In the genomic region with DNA sequence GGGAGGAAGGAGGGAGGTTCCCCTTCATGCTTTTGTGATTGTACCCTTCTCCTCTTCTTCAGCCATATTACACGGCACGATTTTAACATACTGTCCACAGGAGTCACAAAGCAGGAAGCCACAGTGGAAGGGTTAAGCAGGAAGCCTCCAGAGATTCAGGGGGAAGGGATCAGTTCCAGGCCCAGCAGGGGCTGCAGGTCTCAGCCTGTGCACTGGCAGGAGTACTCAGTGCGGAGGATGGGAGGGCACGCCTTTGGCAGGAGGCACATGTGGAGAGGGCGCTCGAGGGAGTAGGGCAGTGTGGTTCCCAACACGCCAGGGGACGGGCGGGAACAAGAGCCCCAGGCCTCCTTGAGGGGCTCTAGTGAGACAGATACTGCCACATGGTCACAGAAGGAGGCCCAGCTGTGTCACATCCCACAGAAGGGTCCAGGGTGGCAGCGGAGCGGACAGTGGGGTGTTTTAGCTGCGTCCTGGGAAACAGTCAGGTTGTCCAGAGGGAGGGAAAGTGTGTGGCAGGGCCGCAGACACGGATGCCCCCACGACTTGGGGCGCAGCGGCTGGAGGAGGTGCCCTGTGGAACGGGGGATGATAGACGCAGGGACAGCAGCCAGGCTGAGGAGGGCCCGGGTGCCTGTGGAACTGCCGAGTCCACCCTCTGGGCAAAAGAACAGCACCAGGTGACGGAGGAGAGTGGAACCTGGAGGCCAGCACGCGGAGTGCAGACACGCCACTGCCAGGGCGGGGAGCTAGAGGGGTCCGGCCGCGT, we compare ENCODE assay signal across 1 cellular context.
TF ChIP-seq lines count a peak whose summit lies in the region.

No MANE protein-coding gene starts in this region.

TF ChIP-seq in GM12878, 131 proteins besides CTCF, POLR2A, EP300 and RAD21 (continued from another document):
- TF ChIP-seq MEF2A (IDR thresholded peaks at IDR 0.05; ENCODE audit: insufficient read depth, low read depth, low read length) (no peak), MTA2 (IDR thresholded peaks at IDR 0.05; ENCODE audit: low read depth) (no peak), TCF12 (IDR thresholded peaks at IDR 0.05; ENCODE audit: low read depth, low read length) (no peak), NRF1 (conservative IDR thresholded peaks at IDR 0.05; ENCODE audit: low read depth, low read length) (no peak), ZNF274 (IDR thresholded peaks at IDR 0.05; ENCODE audit: insufficient read depth, insufficient read length) (no peak), GABPA (IDR thresholded peaks at IDR 0.05; ENCODE audit: low read depth) (no peak), TCF7 (IDR thresholded peaks at IDR 0.05; ENCODE audit: borderline replicate concordance) (no peak)
- TF ChIP-seq, protein P1, sequence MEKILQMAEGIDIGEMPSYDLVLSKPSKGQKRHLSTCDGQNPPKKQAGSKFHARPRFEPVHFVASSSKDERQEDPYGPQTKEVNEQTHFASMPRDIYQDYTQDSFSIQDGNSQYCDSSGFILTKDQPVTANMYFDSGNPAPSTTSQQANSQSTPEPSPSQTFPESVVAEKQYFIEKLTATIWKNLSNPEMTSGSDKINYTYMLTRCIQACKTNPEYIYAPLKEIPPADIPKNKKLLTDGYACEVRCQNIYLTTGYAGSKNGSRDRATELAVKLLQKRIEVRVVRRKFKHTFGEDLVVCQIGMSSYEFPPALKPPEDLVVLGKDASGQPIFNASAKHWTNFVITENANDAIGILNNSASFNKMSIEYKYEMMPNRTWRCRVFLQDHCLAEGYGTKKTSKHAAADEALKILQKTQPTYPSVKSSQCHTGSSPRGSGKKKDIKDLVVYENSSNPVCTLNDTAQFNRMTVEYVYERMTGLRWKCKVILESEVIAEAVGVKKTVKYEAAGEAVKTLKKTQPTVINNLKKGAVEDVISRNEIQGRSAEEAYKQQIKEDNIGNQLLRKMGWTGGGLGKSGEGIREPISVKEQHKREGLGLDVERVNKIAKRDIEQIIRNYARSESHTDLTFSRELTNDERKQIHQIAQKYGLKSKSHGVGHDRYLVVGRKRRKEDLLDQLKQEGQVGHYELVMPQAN (conservative IDR thresholded peaks at IDR 0.05) = no peak
- TF ChIP-seq, protein P2, sequence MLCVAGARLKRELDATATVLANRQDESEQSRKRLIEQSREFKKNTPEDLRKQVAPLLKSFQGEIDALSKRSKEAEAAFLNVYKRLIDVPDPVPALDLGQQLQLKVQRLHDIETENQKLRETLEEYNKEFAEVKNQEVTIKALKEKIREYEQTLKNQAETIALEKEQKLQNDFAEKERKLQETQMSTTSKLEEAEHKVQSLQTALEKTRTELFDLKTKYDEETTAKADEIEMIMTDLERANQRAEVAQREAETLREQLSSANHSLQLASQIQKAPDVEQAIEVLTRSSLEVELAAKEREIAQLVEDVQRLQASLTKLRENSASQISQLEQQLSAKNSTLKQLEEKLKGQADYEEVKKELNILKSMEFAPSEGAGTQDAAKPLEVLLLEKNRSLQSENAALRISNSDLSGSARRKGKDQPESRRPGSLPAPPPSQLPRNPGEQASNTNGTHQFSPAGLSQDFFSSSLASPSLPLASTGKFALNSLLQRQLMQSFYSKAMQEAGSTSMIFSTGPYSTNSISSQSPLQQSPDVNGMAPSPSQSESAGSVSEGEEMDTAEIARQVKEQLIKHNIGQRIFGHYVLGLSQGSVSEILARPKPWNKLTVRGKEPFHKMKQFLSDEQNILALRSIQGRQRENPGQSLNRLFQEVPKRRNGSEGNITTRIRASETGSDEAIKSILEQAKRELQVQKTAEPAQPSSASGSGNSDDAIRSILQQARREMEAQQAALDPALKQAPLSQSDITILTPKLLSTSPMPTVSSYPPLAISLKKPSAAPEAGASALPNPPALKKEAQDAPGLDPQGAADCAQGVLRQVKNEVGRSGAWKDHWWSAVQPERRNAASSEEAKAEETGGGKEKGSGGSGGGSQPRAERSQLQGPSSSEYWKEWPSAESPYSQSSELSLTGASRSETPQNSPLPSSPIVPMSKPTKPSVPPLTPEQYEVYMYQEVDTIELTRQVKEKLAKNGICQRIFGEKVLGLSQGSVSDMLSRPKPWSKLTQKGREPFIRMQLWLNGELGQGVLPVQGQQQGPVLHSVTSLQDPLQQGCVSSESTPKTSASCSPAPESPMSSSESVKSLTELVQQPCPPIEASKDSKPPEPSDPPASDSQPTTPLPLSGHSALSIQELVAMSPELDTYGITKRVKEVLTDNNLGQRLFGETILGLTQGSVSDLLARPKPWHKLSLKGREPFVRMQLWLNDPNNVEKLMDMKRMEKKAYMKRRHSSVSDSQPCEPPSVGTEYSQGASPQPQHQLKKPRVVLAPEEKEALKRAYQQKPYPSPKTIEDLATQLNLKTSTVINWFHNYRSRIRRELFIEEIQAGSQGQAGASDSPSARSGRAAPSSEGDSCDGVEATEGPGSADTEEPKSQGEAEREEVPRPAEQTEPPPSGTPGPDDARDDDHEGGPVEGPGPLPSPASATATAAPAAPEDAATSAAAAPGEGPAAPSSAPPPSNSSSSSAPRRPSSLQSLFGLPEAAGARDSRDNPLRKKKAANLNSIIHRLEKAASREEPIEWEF (IDR thresholded peaks at IDR 0.05; ENCODE audit: insufficient replicate concordance, low read depth, low read length) = no peak
- TF ChIP-seq, protein P3, sequence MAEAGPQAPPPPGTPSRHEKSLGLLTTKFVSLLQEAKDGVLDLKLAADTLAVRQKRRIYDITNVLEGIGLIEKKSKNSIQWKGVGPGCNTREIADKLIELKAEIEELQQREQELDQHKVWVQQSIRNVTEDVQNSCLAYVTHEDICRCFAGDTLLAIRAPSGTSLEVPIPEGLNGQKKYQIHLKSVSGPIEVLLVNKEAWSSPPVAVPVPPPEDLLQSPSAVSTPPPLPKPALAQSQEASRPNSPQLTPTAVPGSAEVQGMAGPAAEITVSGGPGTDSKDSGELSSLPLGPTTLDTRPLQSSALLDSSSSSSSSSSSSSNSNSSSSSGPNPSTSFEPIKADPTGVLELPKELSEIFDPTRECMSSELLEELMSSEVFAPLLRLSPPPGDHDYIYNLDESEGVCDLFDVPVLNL (IDR thresholded peaks at IDR 0.05; ENCODE audit: low read depth, low read length) = no peak
- TF ChIP-seq, protein P4, sequence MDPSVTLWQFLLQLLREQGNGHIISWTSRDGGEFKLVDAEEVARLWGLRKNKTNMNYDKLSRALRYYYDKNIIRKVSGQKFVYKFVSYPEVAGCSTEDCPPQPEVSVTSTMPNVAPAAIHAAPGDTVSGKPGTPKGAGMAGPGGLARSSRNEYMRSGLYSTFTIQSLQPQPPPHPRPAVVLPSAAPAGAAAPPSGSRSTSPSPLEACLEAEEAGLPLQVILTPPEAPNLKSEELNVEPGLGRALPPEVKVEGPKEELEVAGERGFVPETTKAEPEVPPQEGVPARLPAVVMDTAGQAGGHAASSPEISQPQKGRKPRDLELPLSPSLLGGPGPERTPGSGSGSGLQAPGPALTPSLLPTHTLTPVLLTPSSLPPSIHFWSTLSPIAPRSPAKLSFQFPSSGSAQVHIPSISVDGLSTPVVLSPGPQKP (IDR thresholded peaks at IDR 0.05; ENCODE audit: low read depth, low read length) = no peak
